Comparison of ENCODE assay signal across 8 cellular contexts in genomic region chr15:56887782-56888127, GRCh38. TPM values are rescaled to one million over a fixed set of nuclear protein-coding genes. Genes with fewer than 3 reads are reported as not detected.
A peak's percentile ranks its signal among the peaks of the same experiment; 100 is the strongest.
DNase-seq lines count a peak whose midpoint lies in the region; ATAC-seq, FAIRE-seq and TF ChIP-seq lines count a peak whose summit lies in the region.

No MANE protein-coding gene starts in this region.

- intact Hi-C loops in right lobe of liver (cut with DNase I): no loop called here
- intact Hi-C loops in thyroid gland (cut with DNase I): loop anchor here (2.0 kb wide), 1 partner anchor 31 kb away; the partner anchor contains the start of gene TCF12

- FAIRE-seq in astrocyte (lab: Jason Lieb, UNC): no peak

- H3K27ac ChIP-seq in astrocyte (ENCODE audit: low read depth, low read length) (peak overlapping the region; percentile 73), right lobe of liver (peak overlapping the region; percentile 97 to 99 (median 98)), thyroid gland (peak overlapping the region; percentile 84 to 98 (median 92))

- H3K36me3 Mint-ChIP-seq in activated CD4-positive, alpha-beta T cell treated with anti-CD3 and anti-CD28 coated beads, Interleukin-2, amount 10 ng/mL, durations not matched to agents 7 days and 5 days (ENCODE audit: low read depth): peaks cover 2% of the 10 kb centered on the region
- H3K36me3 Mint-ChIP-seq in astrocyte (ENCODE audit: low read depth, unreplicated experiment): no peaks in the 10 kb centered on the region

- ATAC-seq in right lobe of liver (no peak), GM19328 (IDR thresholded peaks at IDR 0.05; ENCODE audit: unreplicated experiment) (no peak)

- no peaks in the 10 kb centered on the region for H3K9me3 Mint-ChIP-seq in activated CD4-positive, alpha-beta T cell treated with anti-CD3 and anti-CD28 coated beads, Interleukin-2, amount 10 ng/mL, durations not matched to agents 7 days and 5 days
- H3K9me3 Mint-ChIP-seq in astrocyte (ENCODE audit: unreplicated experiment): no peaks in the 10 kb centered on the region

- CTCF ChIA-PET in activated CD4-positive, alpha-beta T cell treated with anti-CD3 and anti-CD28 coated beads, Interleukin-2, amount 10 ng/mL, durations not matched to agents 7 days and 5 days (lab: Charles Lee): interaction anchor here (1.0 kb wide), 1 partner anchor 27 kb away, joined by 3 read pairs; no protein-coding TSS in a partner anchor

- H3K9ac ChIP-seq in astrocyte (ENCODE audit: low read length): peak overlapping the region; percentile 81

- H3K4me3 Mint-ChIP-seq in activated CD4-positive, alpha-beta T cell treated with anti-CD3 and anti-CD28 coated beads, Interleukin-2, amount 10 ng/mL, durations not matched to agents 7 days and 5 days: peak overlapping the region; percentile 77
- peak overlapping the region; percentile 88 for H3K4me3 Mint-ChIP-seq in astrocyte (ENCODE audit: unreplicated experiment)

- WGBS in right lobe of liver (ENCODE audit: insufficient coverage, low coverage, low lambda C conversion rate, missing lambda C conversion rate): 0% methylated on average over 1 of the region's 1 CpG
- 0 to 3% methylated on average over 1 of the region's 1 CpG for WGBS in thyroid gland, 2 donors

- peaks cover 4% of the 10 kb centered on the region for H3K27me3 Mint-ChIP-seq in activated CD4-positive, alpha-beta T cell treated with anti-CD3 and anti-CD28 coated beads, Interleukin-2, amount 10 ng/mL, durations not matched to agents 7 days and 5 days
- no peaks in the 10 kb centered on the region for H3K27me3 Mint-ChIP-seq in astrocyte (ENCODE audit: low read depth, unreplicated experiment)

- no peak for DNase-seq in activated CD4-positive, alpha-beta T cell treated with anti-CD3 and anti-CD28 coated beads, Interleukin-2, amount 10 ng/mL, durations not matched to agents 7 days and 5 days
- DNase-seq in activated CD4-positive, alpha-beta T cell treated with anti-CD3 and anti-CD28 coated beads, Interleukin-2, amount 50 U/mL, for 1 hour: no peak
- DNase-seq in astrocyte (ENCODE audit: low read depth) (no peak), right lobe of liver (no peak), thyroid gland (no peak), NCI-H2107 (lab: John Stamatoyannopoulos, UW) (no peak), superior temporal gyrus (ENCODE audit: extremely low spot score) (no peak)

- POLR2A ChIA-PET in activated CD4-positive, alpha-beta T cell treated with anti-CD3 and anti-CD28 coated beads, Interleukin-2, amount 10 ng/mL, durations not matched to agents 7 days and 5 days (lab: Charles Lee): interaction anchor here (1.2 kb wide), 1 partner anchor 31 kb away, joined by 6 read pairs; the partner anchor contains the start of gene TCF12

- H3K4me1 ChIP-seq in astrocyte (ENCODE audit: insufficient read depth, low read length) (peaks cover 11% of the 10 kb centered on the region), right lobe of liver (peaks cover 0 to 12% (median 4%) of the 10 kb centered on the region in 4 donors), thyroid gland (peaks cover 0 to 16% of the 10 kb centered on the region in 2 donors)

- peak overlapping the region; percentile 71 for H2AFZ ChIP-seq in astrocyte (ENCODE audit: low read depth, low read length)

- H3K4me3 ChIP-seq in astrocyte (ENCODE audit: insufficient read depth, low read depth, low read length): peak overlapping the region; percentile 64
- peak overlapping the region; percentile 66 to 80 (median 78) for H3K4me3 ChIP-seq in right lobe of liver
- peak overlapping the region; percentile 24 to 63 (median 30) for H3K4me3 ChIP-seq in thyroid gland (replicated peaks in 1 of 3)

- H3K4me2 ChIP-seq in astrocyte (ENCODE audit: low read length): peak overlapping the region; percentile 87

- no peaks in the 10 kb centered on the region for H3K36me3 ChIP-seq in astrocyte (ENCODE audit: insufficient read depth, low read length)
- H3K36me3 ChIP-seq in right lobe of liver: no peaks in the 10 kb centered on the region
- H3K36me3 ChIP-seq in thyroid gland: no peaks in the 10 kb centered on the region

- no peaks in the 10 kb centered on the region for H3K79me2 ChIP-seq in astrocyte (ENCODE audit: insufficient read depth, low read length)

- no peaks in the 10 kb centered on the region for H3K27me3 ChIP-seq in astrocyte (ENCODE audit: insufficient read depth, low read length)
- no peaks in the 10 kb centered on the region for H3K27me3 ChIP-seq in right lobe of liver
- no peaks in the 10 kb centered on the region for H3K27me3 ChIP-seq in thyroid gland

- no peak for TF ChIP-seq CTCF in astrocyte (IDR thresholded peaks at IDR 0.05; ENCODE audit: insufficient read depth, low read depth, low read length)
- no peak for TF ChIP-seq CTCF in right lobe of liver (IDR thresholded peaks at IDR 0.05)
- TF ChIP-seq CTCF in thyroid gland (IDR thresholded peaks at IDR 0.05): no peak

- H3K9me3 ChIP-seq in astrocyte (ENCODE audit: insufficient read depth, low read depth, low read length) (no peaks in the 10 kb centered on the region), right lobe of liver (no peaks in the 10 kb centered on the region), thyroid gland (no peaks in the 10 kb centered on the region)

- peaks cover 25% of the 10 kb centered on the region for H3K4me1 Mint-ChIP-seq in activated CD4-positive, alpha-beta T cell treated with anti-CD3 and anti-CD28 coated beads, Interleukin-2, amount 10 ng/mL, durations not matched to agents 7 days and 5 days
- H3K4me1 Mint-ChIP-seq in astrocyte (ENCODE audit: low read depth, unreplicated experiment): peaks cover 7% of the 10 kb centered on the region

- no peak for TF ChIP-seq POLR2A in right lobe of liver (IDR thresholded peaks at IDR 0.05)
- TF ChIP-seq POLR2A in thyroid gland (IDR thresholded peaks at IDR 0.05): no peak

- peak overlapping the region; percentile 87 for H3K27ac Mint-ChIP-seq in activated CD4-positive, alpha-beta T cell treated with anti-CD3 and anti-CD28 coated beads, Interleukin-2, amount 10 ng/mL, durations not matched to agents 7 days and 5 days
- peak overlapping the region; percentile 86 for H3K27ac Mint-ChIP-seq in astrocyte (ENCODE audit: unreplicated experiment)

- no peaks in the 10 kb centered on the region for H4K20me1 ChIP-seq in astrocyte (ENCODE audit: insufficient read depth, low read length)

RNA-seq across cellular contexts. Expression of gene TCF12, which starts 30.7 kb away (rescaled TPM):
- total RNA-seq in activated CD4-positive, alpha-beta T cell treated with anti-CD3 and anti-CD28 coated beads, Interleukin-2, amount 10 ng/mL, durations not matched to agents 7 days and 5 days: 10 to 100 TPM; 50.9 to 60.8 TPM
- 106 and 112 TPM in 2 replicates for total RNA-seq in astrocyte
- total RNA-seq in right lobe of liver: 10 to 100 TPM; 28.9 to 41.9 (median 35.3) TPM
- total RNA-seq in thyroid gland: 100 to 1,000 TPM in 2 of 4 donors, 10 to 100 TPM in 2; 54.8 to 156 (median 108) TPM
